In the genomic region with DNA sequence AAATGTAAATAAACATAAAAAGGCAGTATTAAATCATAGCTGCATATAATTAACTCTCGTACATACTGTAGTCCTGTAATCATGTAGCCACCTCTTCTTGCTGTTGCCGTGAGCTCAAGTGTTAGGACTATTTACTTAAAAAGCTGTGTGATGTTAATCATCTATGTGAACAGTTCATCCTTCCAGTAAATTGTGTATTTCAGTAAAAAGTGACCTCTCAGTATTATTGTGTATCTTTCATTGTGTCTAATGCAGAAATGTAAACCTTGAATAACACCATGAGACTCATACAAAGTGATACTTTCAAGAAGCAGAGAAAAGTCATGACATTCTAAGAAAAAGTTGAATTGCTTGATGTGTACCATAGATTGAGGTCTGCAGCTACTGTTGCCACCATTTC, we compare ENCODE assay signal across 13 cellular contexts.
"Had no signal": no experiment of that assay in that cellular context is flagged by ENCODE, and none has a peak within 500 bp of the region (broad histone marks: within the 10 kb centered on the region; RNA-seq: fewer than 3 reads in every experiment).

No MANE protein-coding gene starts in this region.

- H3K27me3 ChIP-seq: brain microvascular endothelial cell, thyroid gland had no signal

- ATAC-seq: effector memory CD8-positive, alpha-beta T cell; left ventricle myocardium superior had no signal

- H3K27ac Mint-ChIP-seq: dendritic cell treated with granulocyte-macrophage colony-stimulating factor and Interleukin-4, amounts not matched to agents 40 ng/mL and 50 ng/mL, for 4 days; effector memory CD8-positive, alpha-beta T cell had no signal

- H3K27ac ChIP-seq: brain microvascular endothelial cell, parathyroid adenoma, thyroid gland had no signal

- H3K36me3 ChIP-seq: brain microvascular endothelial cell, thyroid gland had no signal

- H3K27me3 Mint-ChIP-seq: dendritic cell treated with granulocyte-macrophage colony-stimulating factor and Interleukin-4, amounts not matched to agents 40 ng/mL and 50 ng/mL, for 4 days; effector memory CD8-positive, alpha-beta T cell had no signal

- DNase-seq: activated CD4-positive, alpha-beta T cell treated with anti-CD3 and anti-CD28 coated beads, Interleukin-2, amount 50 U/mL, for 48 hours; activated naive CD4-positive, alpha-beta T cell; brain microvascular endothelial cell; effector memory CD8-positive, alpha-beta T cell; kidney; left ventricle myocardium superior; mesenchymal stem cell; retina; stimulated activated CD4-positive, alpha-beta T cell treated with anti-CD3 and anti-CD28 coated beads, Interleukin-4, amount 100 ng/mL, for 4 hours; thyroid gland had no signal

- H3K4me1 ChIP-seq: parathyroid adenoma had no signal

- H3K4me3 ChIP-seq: thyroid gland had no signal

- H3K9me3 ChIP-seq: thyroid gland had no signal

- H3K4me3 Mint-ChIP-seq: dendritic cell treated with granulocyte-macrophage colony-stimulating factor and Interleukin-4, amounts not matched to agents 40 ng/mL and 50 ng/mL, for 4 days; effector memory CD8-positive, alpha-beta T cell; neural crest cell had no signal
